Comparison of ENCODE assay signal across 13 cellular contexts in the genomic region with DNA sequence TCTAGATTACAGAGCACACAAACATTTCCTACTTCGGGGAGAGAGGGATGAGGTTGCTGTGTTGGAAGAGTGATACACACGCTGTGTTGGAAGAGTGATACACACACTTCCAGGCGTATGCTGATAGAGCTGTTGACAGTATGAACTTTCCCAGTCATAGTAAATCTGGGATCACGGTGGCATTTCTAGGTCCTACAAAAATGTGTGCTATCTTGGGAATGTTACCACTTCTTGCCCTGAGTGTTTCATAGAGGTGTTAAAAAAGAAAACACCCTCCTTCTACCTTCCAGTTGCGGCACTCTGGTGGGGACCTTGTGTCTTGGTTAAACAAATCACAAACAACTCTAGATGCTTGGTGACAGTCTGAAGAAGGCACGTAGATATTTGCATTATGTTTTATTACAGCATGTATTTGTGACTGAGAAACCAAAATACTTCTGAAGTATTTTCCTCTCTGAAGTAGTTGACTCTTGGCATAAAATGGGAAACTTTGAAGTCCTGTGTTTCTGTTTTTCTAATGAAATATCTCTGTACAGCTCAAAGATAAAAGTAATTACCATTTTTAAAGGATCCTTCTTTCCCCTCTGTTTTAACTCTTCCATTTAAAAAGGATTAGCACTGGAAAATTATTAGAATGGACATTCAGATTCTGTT. TPM values are rescaled to one million over a fixed set of nuclear protein-coding genes. Genes with fewer than 3 reads are reported as not detected.
A peak's percentile ranks its signal among the peaks of the same experiment; 100 is the strongest.
DNase-seq lines count a peak whose midpoint lies in the region; ATAC-seq, FAIRE-seq and TF ChIP-seq lines count a peak whose summit lies in the region.
"Had no signal": no experiment of that assay in that cellular context is flagged by ENCODE, and none has a peak within 500 bp of the region (broad histone marks: within the 10 kb centered on the region; RNA-seq: fewer than 3 reads in every experiment).

No MANE protein-coding gene starts in this region.

- no peak for DNase-seq in heart left ventricle
- peak; percentile 45 for DNase-seq in renal cortical epithelial cell (ENCODE audit: low read depth)
- DNase-seq in effector memory CD4-positive, alpha-beta T cell = no peak
- DNase-seq in prostate gland (ENCODE audit: low spot score) = no peak
- DNase-seq in NCI-H526 treated with DMSO at 0.1 percent for 48 hours (lab: John Stamatoyannopoulos, UW) = no peak
- DNase-seq: DMS79 treated with DMSO at 0.1 percent for 48 hours, H9, NCI-H2081 had no signal

- H3K36me3 ChIP-seq in heart left ventricle (peaks cover 0 to 1% (median 0%) of the 10 kb centered on the region in 9 donors), prostate gland (no peaks in the 10 kb centered on the region)
- H3K36me3 ChIP-seq in effector memory CD4-positive, alpha-beta T cell (ENCODE audit: control insufficient read depth, insufficient read depth, low read length) = no peaks in the 10 kb centered on the region

- WGBS in heart left ventricle, 4 donors = 39 to 54% (median 46%) methylated on average over 6 of the region's 6 CpGs
- 48% methylated on average over 6 of the region's 6 CpGs for WGBS in prostate gland

- peak overlapping the region in 11 of 12 donors; percentile 9 to 78 (median 38) for H3K27ac ChIP-seq in heart left ventricle
- no peak overlapping the region for H3K27ac ChIP-seq in effector memory CD4-positive, alpha-beta T cell (ENCODE audit: insufficient read depth, low read length, poor library complexity, severe bottlenecking)
- H3K27ac ChIP-seq in prostate gland = peak overlapping the region in 1 of 2 donors; percentile 16
- H3K27ac ChIP-seq: RWPE1 had no signal

- no peak for TF ChIP-seq POLR2A in heart left ventricle (IDR thresholded peaks at IDR 0.05)
- no peak for TF ChIP-seq POLR2A in prostate gland (IDR thresholded peaks at IDR 0.05)

- peaks cover 0 to 75% (median 27%) of the 10 kb centered on the region in 12 donors for H3K4me1 ChIP-seq in heart left ventricle
- no peaks in the 10 kb centered on the region for H3K4me1 ChIP-seq in effector memory CD4-positive, alpha-beta T cell (ENCODE audit: control insufficient read depth, insufficient read depth, low read length, poor library complexity, severe bottlenecking)
- H3K4me1 ChIP-seq in prostate gland (replicated peaks) = peaks cover 3% of the 10 kb centered on the region

- intact Hi-C loops in heart left ventricle (cut with DNase I) (loop anchor here in 1 of 10 donors (10.0 kb wide), 1 partner anchor 49 kb away; a partner anchor contains a TSS), prostate gland (cut with DNase I) (no loop called here)

- ATAC-seq in SK-N-SH treated with all-trans-retinoic acid at 6 μM for 48 hours (peak; percentile 55), heart left ventricle (peak; percentile 61 to 84 (median 77)), HG02884 (IDR thresholded peaks at IDR 0.05; ENCODE audit: unreplicated experiment) (no peak)

- TF ChIP-seq CTCF in heart left ventricle (IDR thresholded peaks at IDR 0.05) (no peak), prostate gland (IDR thresholded peaks at IDR 0.05) (no peak)

- H3K9me3 ChIP-seq in heart left ventricle = no peaks in the 10 kb centered on the region
- no peaks in the 10 kb centered on the region for H3K9me3 ChIP-seq in effector memory CD4-positive, alpha-beta T cell (ENCODE audit: control insufficient read depth, low read length)
- H3K9me3 ChIP-seq in prostate gland = no peaks in the 10 kb centered on the region

- FAIRE-seq in G401.6 (lab: Jason Lieb, UNC) = peak; percentile 78
- FAIRE-seq: urothelium cell line had no signal

- H3K4me3 ChIP-seq in heart left ventricle = peak overlapping the region in 1 of 12 donors; percentile 8
- H3K4me3 ChIP-seq in effector memory CD4-positive, alpha-beta T cell (ENCODE audit: insufficient read depth, low read depth, low read length, poor library complexity, severe bottlenecking) = no peak overlapping the region
- no peak overlapping the region for H3K4me3 ChIP-seq in prostate gland

- no peaks in the 10 kb centered on the region for H3K27me3 ChIP-seq in heart left ventricle
- no peaks in the 10 kb centered on the region for H3K27me3 ChIP-seq in effector memory CD4-positive, alpha-beta T cell (replicated peaks; ENCODE audit: control insufficient read depth, insufficient read depth, low read length, poor library complexity, severe bottlenecking)
- no peaks in the 10 kb centered on the region for H3K27me3 ChIP-seq in prostate gland (replicated peaks; ENCODE audit: insufficient read depth)

TF ChIP-seq in SK-N-SH treated with all-trans-retinoic acid at 6 μM for 48 hours, 23 proteins besides CTCF, POLR2A, EP300 and RAD21 (continues in another document):
- TF ChIP-seq, protein P1, sequence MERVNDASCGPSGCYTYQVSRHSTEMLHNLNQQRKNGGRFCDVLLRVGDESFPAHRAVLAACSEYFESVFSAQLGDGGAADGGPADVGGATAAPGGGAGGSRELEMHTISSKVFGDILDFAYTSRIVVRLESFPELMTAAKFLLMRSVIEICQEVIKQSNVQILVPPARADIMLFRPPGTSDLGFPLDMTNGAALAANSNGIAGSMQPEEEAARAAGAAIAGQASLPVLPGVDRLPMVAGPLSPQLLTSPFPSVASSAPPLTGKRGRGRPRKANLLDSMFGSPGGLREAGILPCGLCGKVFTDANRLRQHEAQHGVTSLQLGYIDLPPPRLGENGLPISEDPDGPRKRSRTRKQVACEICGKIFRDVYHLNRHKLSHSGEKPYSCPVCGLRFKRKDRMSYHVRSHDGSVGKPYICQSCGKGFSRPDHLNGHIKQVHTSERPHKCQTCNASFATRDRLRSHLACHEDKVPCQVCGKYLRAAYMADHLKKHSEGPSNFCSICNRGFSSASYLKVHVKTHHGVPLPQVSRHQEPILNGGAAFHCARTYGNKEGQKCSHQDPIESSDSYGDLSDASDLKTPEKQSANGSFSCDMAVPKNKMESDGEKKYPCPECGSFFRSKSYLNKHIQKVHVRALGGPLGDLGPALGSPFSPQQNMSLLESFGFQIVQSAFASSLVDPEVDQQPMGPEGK (CRISPR knock-in tag; IDR thresholded peaks at IDR 0.05; ENCODE audit: borderline replicate concordance) = no peak; the same call in 1 of the 2 replicates
- no peak for TF ChIP-seq CSDC2 (CRISPR knock-in tag; IDR thresholded peaks at IDR 0.05)
- TF ChIP-seq, protein P2, sequence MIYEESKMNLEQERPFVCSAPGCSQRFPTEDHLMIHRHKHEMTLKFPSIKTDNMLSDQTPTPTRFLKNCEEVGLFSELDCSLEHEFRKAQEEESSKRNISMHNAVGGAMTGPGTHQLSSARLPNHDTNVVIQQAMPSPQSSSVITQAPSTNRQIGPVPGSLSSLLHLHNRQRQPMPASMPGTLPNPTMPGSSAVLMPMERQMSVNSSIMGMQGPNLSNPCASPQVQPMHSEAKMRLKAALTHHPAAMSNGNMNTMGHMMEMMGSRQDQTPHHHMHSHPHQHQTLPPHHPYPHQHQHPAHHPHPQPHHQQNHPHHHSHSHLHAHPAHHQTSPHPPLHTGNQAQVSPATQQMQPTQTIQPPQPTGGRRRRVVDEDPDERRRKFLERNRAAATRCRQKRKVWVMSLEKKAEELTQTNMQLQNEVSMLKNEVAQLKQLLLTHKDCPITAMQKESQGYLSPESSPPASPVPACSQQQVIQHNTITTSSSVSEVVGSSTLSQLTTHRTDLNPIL (CRISPR knock-in tag; IDR thresholded peaks at IDR 0.05; ENCODE audit: low read depth) = no peak
- TF ChIP-seq, protein P3, sequence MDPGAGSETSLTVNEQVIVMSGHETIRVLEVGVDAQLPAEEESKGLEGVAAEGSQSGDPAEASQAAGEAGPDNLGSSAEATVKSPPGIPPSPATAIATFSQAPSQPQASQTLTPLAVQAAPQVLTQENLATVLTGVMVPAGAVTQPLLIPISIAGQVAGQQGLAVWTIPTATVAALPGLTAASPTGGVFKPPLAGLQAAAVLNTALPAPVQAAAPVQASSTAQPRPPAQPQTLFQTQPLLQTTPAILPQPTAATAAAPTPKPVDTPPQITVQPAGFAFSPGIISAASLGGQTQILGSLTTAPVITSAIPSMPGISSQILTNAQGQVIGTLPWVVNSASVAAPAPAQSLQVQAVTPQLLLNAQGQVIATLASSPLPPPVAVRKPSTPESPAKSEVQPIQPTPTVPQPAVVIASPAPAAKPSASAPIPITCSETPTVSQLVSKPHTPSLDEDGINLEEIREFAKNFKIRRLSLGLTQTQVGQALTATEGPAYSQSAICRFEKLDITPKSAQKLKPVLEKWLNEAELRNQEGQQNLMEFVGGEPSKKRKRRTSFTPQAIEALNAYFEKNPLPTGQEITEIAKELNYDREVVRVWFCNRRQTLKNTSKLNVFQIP (CRISPR knock-in tag; IDR thresholded peaks at IDR 0.05; ENCODE audit: borderline replicate concordance, low read depth) = no peak
- TF ChIP-seq, protein P4, sequence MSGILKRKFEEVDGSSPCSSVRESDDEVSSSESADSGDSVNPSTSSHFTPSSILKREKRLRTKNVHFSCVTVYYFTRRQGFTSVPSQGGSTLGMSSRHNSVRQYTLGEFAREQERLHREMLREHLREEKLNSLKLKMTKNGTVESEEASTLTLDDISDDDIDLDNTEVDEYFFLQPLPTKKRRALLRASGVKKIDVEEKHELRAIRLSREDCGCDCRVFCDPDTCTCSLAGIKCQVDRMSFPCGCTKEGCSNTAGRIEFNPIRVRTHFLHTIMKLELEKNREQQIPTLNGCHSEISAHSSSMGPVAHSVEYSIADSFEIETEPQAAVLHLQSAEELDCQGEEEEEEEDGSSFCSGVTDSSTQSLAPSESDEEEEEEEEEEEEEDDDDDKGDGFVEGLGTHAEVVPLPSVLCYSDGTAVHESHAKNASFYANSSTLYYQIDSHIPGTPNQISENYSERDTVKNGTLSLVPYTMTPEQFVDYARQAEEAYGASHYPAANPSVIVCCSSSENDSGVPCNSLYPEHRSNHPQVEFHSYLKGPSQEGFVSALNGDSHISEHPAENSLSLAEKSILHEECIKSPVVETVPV (CRISPR knock-in tag; IDR thresholded peaks at IDR 0.05) = no peak

RNA-seq across cellular contexts. Expression of a gene that starts 52.5 kb away (rescaled TPM):
- total RNA-seq in heart left ventricle (10 to 100 TPM; 59.5 to 91.0 (median 77.2) TPM), renal cortical epithelial cell (19.6 and 104 TPM in 2 replicates), prostate gland (10 to 100 TPM; 56.3 to 75.0 TPM)
- 10 to 100 TPM; 34.8 to 68.1 TPM for polyA plus RNA-seq in heart left ventricle
